2 cellular contexts compared by ENCODE assay signal in the genomic region with DNA sequence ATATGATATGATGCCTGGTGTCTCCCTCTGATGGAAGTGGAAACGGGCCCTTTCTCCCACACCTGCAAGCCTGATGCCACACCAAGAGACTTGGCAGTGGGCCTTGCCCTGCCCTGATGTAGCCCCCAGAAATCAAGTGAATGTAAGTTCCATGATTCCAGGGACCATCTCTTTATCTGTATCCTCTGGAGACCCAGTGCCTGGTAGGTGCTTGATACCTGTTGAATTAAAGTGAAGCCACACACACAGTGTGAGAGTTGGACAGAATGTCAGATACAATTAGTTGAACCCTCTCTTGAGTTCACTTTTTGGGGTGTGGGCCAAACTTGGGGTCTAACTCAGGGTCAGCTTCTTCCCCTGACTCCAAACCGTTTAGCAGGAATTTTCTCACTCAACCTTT.
TF ChIP-seq lines count a peak whose summit lies in the region.

No MANE protein-coding gene starts in this region.

TF ChIP-seq in IMR-90, 13 proteins besides CTCF, POLR2A, EP300 and RAD21:
- TF ChIP-seq, protein P1, sequence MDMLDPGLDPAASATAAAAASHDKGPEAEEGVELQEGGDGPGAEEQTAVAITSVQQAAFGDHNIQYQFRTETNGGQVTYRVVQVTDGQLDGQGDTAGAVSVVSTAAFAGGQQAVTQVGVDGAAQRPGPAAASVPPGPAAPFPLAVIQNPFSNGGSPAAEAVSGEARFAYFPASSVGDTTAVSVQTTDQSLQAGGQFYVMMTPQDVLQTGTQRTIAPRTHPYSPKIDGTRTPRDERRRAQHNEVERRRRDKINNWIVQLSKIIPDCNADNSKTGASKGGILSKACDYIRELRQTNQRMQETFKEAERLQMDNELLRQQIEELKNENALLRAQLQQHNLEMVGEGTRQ (IDR thresholded peaks at IDR 0.05; ENCODE audit: low read depth, low read length): no peak
- no peak for TF ChIP-seq MXI1 (IDR thresholded peaks at IDR 0.05; ENCODE audit: borderline replicate concordance, low read depth, low read length)
- no peak for TF ChIP-seq RCOR1 (IDR thresholded peaks at IDR 0.05; ENCODE audit: insufficient replicate concordance, low read length)
- no peak for TF ChIP-seq MAFK (IDR thresholded peaks at IDR 0.05; ENCODE audit: low read depth, low read length)
- TF ChIP-seq CEBPB (IDR thresholded peaks at IDR 0.05; ENCODE audit: low read depth, low read length): no peak
- no peak for TF ChIP-seq CHD1 (IDR thresholded peaks at IDR 0.05; ENCODE audit: low read depth, low read length)
- no peak for TF ChIP-seq NFE2L2 (IDR thresholded peaks at IDR 0.05; ENCODE audit: low read depth, low read length)
- TF ChIP-seq MAZ (IDR thresholded peaks at IDR 0.05; ENCODE audit: borderline replicate concordance, low read depth, low read length): no peak
- TF ChIP-seq SMC3 (IDR thresholded peaks at IDR 0.05; ENCODE audit: low read depth, low read length): no peak
- TF ChIP-seq RFX5 (IDR thresholded peaks at IDR 0.05; ENCODE audit: low read depth, low read length): no peak

TF ChIP-seq in SK-N-SH treated with all-trans-retinoic acid at 6 μM for 48 hours, 23 proteins besides CTCF, POLR2A, EP300 and RAD21 (continued from another document):
- TF ChIP-seq, protein P2, sequence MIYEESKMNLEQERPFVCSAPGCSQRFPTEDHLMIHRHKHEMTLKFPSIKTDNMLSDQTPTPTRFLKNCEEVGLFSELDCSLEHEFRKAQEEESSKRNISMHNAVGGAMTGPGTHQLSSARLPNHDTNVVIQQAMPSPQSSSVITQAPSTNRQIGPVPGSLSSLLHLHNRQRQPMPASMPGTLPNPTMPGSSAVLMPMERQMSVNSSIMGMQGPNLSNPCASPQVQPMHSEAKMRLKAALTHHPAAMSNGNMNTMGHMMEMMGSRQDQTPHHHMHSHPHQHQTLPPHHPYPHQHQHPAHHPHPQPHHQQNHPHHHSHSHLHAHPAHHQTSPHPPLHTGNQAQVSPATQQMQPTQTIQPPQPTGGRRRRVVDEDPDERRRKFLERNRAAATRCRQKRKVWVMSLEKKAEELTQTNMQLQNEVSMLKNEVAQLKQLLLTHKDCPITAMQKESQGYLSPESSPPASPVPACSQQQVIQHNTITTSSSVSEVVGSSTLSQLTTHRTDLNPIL (CRISPR knock-in tag; IDR thresholded peaks at IDR 0.05; ENCODE audit: low read depth): no peak
- TF ChIP-seq, protein P3, sequence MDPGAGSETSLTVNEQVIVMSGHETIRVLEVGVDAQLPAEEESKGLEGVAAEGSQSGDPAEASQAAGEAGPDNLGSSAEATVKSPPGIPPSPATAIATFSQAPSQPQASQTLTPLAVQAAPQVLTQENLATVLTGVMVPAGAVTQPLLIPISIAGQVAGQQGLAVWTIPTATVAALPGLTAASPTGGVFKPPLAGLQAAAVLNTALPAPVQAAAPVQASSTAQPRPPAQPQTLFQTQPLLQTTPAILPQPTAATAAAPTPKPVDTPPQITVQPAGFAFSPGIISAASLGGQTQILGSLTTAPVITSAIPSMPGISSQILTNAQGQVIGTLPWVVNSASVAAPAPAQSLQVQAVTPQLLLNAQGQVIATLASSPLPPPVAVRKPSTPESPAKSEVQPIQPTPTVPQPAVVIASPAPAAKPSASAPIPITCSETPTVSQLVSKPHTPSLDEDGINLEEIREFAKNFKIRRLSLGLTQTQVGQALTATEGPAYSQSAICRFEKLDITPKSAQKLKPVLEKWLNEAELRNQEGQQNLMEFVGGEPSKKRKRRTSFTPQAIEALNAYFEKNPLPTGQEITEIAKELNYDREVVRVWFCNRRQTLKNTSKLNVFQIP (CRISPR knock-in tag; IDR thresholded peaks at IDR 0.05; ENCODE audit: borderline replicate concordance, low read depth): no peak
- no peak for TF ChIP-seq ZFP3 (CRISPR knock-in tag; IDR thresholded peaks at IDR 0.05)
- no peak for TF ChIP-seq RARB (CRISPR knock-in tag; IDR thresholded peaks at IDR 0.05)
- TF ChIP-seq ZNF70 (CRISPR knock-in tag; IDR thresholded peaks at IDR 0.05): no peak
- no peak for TF ChIP-seq ZNF8 (CRISPR knock-in tag; IDR thresholded peaks at IDR 0.05)
- TF ChIP-seq, protein P4, sequence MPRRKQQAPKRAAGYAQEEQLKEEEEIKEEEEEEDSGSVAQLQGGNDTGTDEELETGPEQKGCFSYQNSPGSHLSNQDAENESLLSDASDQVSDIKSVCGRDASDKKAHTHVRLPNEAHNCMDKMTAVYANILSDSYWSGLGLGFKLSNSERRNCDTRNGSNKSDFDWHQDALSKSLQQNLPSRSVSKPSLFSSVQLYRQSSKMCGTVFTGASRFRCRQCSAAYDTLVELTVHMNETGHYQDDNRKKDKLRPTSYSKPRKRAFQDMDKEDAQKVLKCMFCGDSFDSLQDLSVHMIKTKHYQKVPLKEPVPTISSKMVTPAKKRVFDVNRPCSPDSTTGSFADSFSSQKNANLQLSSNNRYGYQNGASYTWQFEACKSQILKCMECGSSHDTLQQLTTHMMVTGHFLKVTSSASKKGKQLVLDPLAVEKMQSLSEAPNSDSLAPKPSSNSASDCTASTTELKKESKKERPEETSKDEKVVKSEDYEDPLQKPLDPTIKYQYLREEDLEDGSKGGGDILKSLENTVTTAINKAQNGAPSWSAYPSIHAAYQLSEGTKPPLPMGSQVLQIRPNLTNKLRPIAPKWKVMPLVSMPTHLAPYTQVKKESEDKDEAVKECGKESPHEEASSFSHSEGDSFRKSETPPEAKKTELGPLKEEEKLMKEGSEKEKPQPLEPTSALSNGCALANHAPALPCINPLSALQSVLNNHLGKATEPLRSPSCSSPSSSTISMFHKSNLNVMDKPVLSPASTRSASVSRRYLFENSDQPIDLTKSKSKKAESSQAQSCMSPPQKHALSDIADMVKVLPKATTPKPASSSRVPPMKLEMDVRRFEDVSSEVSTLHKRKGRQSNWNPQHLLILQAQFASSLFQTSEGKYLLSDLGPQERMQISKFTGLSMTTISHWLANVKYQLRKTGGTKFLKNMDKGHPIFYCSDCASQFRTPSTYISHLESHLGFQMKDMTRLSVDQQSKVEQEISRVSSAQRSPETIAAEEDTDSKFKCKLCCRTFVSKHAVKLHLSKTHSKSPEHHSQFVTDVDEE (CRISPR knock-in tag; IDR thresholded peaks at IDR 0.05): no peak
- TF ChIP-seq, protein P5, sequence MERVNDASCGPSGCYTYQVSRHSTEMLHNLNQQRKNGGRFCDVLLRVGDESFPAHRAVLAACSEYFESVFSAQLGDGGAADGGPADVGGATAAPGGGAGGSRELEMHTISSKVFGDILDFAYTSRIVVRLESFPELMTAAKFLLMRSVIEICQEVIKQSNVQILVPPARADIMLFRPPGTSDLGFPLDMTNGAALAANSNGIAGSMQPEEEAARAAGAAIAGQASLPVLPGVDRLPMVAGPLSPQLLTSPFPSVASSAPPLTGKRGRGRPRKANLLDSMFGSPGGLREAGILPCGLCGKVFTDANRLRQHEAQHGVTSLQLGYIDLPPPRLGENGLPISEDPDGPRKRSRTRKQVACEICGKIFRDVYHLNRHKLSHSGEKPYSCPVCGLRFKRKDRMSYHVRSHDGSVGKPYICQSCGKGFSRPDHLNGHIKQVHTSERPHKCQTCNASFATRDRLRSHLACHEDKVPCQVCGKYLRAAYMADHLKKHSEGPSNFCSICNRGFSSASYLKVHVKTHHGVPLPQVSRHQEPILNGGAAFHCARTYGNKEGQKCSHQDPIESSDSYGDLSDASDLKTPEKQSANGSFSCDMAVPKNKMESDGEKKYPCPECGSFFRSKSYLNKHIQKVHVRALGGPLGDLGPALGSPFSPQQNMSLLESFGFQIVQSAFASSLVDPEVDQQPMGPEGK (CRISPR knock-in tag; IDR thresholded peaks at IDR 0.05; ENCODE audit: borderline replicate concordance): no peak
